Comparison of ENCODE assay signal across 10 cellular contexts in the genomic region with DNA sequence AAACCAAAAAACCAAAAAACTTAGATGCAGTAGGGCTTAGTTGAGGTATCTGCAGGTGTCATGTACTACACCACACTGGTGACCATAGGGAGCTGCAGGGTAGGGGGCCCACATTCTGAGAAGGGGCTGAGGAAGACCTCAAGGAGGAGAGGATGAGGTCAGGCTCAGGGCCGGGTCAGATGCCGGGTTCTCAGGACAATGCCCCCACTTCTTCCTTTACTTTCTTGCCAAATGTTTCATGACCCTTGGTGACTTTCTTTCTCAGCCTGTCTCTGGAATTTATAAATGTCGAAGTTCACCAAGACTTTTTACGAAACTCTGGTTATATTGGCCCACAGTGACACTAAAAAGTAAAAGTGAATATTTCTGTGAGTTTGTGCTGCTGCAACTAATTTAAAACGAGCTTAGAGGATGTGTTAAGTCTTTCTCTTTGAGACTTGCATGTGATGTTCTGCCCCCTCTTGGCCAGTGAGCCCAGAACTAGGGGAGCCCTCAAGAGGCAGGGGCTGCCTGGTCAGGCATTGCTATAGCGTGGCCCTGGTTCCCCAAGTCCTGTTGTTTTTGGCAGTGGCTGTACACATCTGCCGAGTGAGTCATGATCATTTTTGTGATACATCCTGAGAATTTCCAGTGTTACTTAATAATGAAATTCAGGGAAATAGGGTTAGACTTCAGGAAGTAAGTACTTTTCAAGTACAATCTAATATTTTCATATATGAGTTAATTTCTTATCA. TPM values are rescaled to one million over a fixed set of nuclear protein-coding genes. Genes with fewer than 3 reads are reported as not detected.
DNase-seq lines count a peak whose midpoint lies in the region; ATAC-seq, FAIRE-seq and TF ChIP-seq lines count a peak whose summit lies in the region.
"Had no signal": no experiment of that assay in that cellular context is flagged by ENCODE, and none has a peak within 500 bp of the region (broad histone marks: within the 10 kb centered on the region; RNA-seq: fewer than 3 reads in every experiment).

No MANE protein-coding gene starts in this region.

- H4K20me1 ChIP-seq in mammary epithelial cell (ENCODE audit: insufficient read depth, low read length) = no peaks in the 10 kb centered on the region

- in situ Hi-C loops in mammary epithelial cell (cut with MboI; ENCODE audit: low sequenced_read_pairs in 2 of 2) = loop anchor here (25.0 kb wide), 2 partner anchors 317 to 567 kb away; no protein-coding TSS in a partner anchor

- no peak overlapping the region for H3K4me3 Mint-ChIP-seq in CD4-positive, alpha-beta memory T cell

- H3K9me3 ChIP-seq in mammary epithelial cell (replicated peaks; ENCODE audit: insufficient read depth, low read length) (no peaks in the 10 kb centered on the region), kidney (ENCODE audit: control insufficient read depth in 1 of 2, low read length in 2 of 2) (no peaks in the 10 kb centered on the region), thyroid gland (no peaks in the 10 kb centered on the region)
- no peaks in the 10 kb centered on the region for H3K9me3 ChIP-seq in CD4-positive, alpha-beta memory T cell (ENCODE audit: control insufficient read depth in 1 of 2, low read length in 2 of 2)

- no peak overlapping the region for H3K9ac ChIP-seq in mammary epithelial cell (ENCODE audit: insufficient read depth, low read length)
- H3K9ac ChIP-seq in kidney (ENCODE audit: low read length in 2 of 2) = no peak overlapping the region

- H3K4me1 ChIP-seq in mammary epithelial cell (ENCODE audit: insufficient read depth, low read length) (peaks cover 25% of the 10 kb centered on the region), kidney (ENCODE audit: control insufficient read depth in 1 of 2, insufficient read depth in 1 of 2, low read depth in 1 of 2, low read length in 2 of 2) (peaks cover 15 to 17% of the 10 kb centered on the region in 2 donors), thyroid gland (peaks cover 0 to 13% of the 10 kb centered on the region in 2 donors)
- H3K4me1 ChIP-seq in CD4-positive, alpha-beta memory T cell (ENCODE audit: insufficient read depth, low read length) = no peaks in the 10 kb centered on the region

- WGBS in mammary epithelial cell (ENCODE audit: low coverage, missing lambda C conversion rate) = 68% methylated on average over 7 of the region's 7 CpGs
- 60 to 71% methylated on average over 7 of the region's 7 CpGs for WGBS in thyroid gland, 2 donors

- dilution Hi-C loops in mammary epithelial cell (cut with HindIII; ENCODE audit: low sequenced_read_pairs) = loop anchor here (25.0 kb wide), 1 partner anchor 567 kb away; no protein-coding TSS in a partner anchor

- H3K36me3 Mint-ChIP-seq in CD4-positive, alpha-beta memory T cell = peaks cover 0 to 21% of the 10 kb centered on the region in 2 donors

- no peak for TF ChIP-seq POLR2A in thyroid gland (IDR thresholded peaks at IDR 0.05)

- POLR2A ChIA-PET in CD4-positive, alpha-beta memory T cell (lab: Charles Lee; ENCODE audit: partially characterized antibody) = no interaction called here

- CTCF ChIA-PET in mammary epithelial cell (lab: Charles Lee; ENCODE audit: low non-redundant PET) = no interaction called here
- CTCF ChIA-PET in CD4-positive, alpha-beta memory T cell (lab: Charles Lee; ENCODE audit: partially characterized antibody) = interaction anchor here (1.4 kb wide), 1 partner anchor 17 kb away, joined by 7 read pairs; no protein-coding TSS in a partner anchor

- H2AFZ ChIP-seq in mammary epithelial cell (ENCODE audit: low read depth, low read length) = no peak overlapping the region

- no TSS peak for BruUV-seq in mammary epithelial cell (replicated peaks; lab: Mats Ljungman, UMichigan)

- H3K27ac ChIP-seq in mammary epithelial cell (ENCODE audit: insufficient read depth, low read depth, low read length) = peak overlapping the region; percentile 88
- peak overlapping the region; percentile 77 to 87 for H3K27ac ChIP-seq in kidney (ENCODE audit: low read depth in 2 of 2, low read length in 2 of 2)
- peak overlapping the region in 2 of 3 donors; percentile 8 to 25 for H3K27ac ChIP-seq in thyroid gland
- H3K27ac ChIP-seq in CD4-positive, alpha-beta memory T cell (ENCODE audit: low read depth, low read length) = no peak overlapping the region

- H3K79me2 ChIP-seq in mammary epithelial cell (ENCODE audit: insufficient read depth, low read length) = peaks cover 63% of the 10 kb centered on the region

- no peaks in the 10 kb centered on the region for H3K27me3 Mint-ChIP-seq in CD4-positive, alpha-beta memory T cell

- H3K36me3 ChIP-seq in mammary epithelial cell (ENCODE audit: insufficient read depth, low read length) (no peaks in the 10 kb centered on the region), kidney (ENCODE audit: control insufficient read depth in 1 of 2, insufficient read depth in 2 of 2, low read length in 2 of 2) (no peaks in the 10 kb centered on the region), thyroid gland (no peaks in the 10 kb centered on the region)
- no peaks in the 10 kb centered on the region for H3K36me3 ChIP-seq in CD4-positive, alpha-beta memory T cell (ENCODE audit: insufficient read depth, low read length)

- peak in 1 of 2 donors; percentile 13 for TF ChIP-seq CTCF in mammary epithelial cell (conservative IDR thresholded peaks at IDR 0.05 in 1 of 2, IDR thresholded peaks at IDR 0.05 in 1 of 2; ENCODE audit: extremely low read depth in 1 of 2, insufficient read depth in 1 of 2, low read depth in 1 of 2, low read length in 2 of 2)
- TF ChIP-seq CTCF in kidney (IDR thresholded peaks at IDR 0.05; ENCODE audit: borderline replicate concordance, extremely low read depth, insufficient read depth) = no peak
- no peak for TF ChIP-seq CTCF in thyroid gland (IDR thresholded peaks at IDR 0.05)

- H3K27me3 ChIP-seq in mammary epithelial cell (ENCODE audit: insufficient read depth, low read length) = no peaks in the 10 kb centered on the region
- no peaks in the 10 kb centered on the region for H3K27me3 ChIP-seq in thyroid gland
- no peaks in the 10 kb centered on the region for H3K27me3 ChIP-seq in CD4-positive, alpha-beta memory T cell (ENCODE audit: insufficient read depth, low read length)

- no peaks in the 10 kb centered on the region for H3K4me1 Mint-ChIP-seq in CD4-positive, alpha-beta memory T cell

- intact Hi-C loops in mammary epithelial cell (cut with micrococcal nuclease) (no loop called here), kidney (cut with DNase I) (no loop called here), thyroid gland (cut with DNase I) (no loop called here)
- intact Hi-C loops in CD4-positive, alpha-beta memory T cell (cut with micrococcal nuclease) = no loop called here

- FAIRE-seq in kidney (lab: Jason Lieb, UNC) = no peak

- ATAC-seq in GM21723 (IDR thresholded peaks at IDR 0.05; ENCODE audit: unreplicated experiment) = no peak

- no peak overlapping the region for H3K27ac Mint-ChIP-seq in CD4-positive, alpha-beta memory T cell
- H3K27ac Mint-ChIP-seq: activated T-helper 2 cell treated with anti-CD3 and anti-CD28 coated beads, Interferon-gamma antibody, Interleukin-2, Interleukin-4, amounts not matched to agents 10 μg/mL and 5 μg/mL and 100 μg/mL, durations not matched to agents 14 hours and 24 hours and 36 hours had no signal

- H3K9me3 Mint-ChIP-seq in CD4-positive, alpha-beta memory T cell = no peaks in the 10 kb centered on the region
- H3K9me3 Mint-ChIP-seq: activated T-helper 2 cell treated with anti-CD3 and anti-CD28 coated beads, Interferon-gamma antibody, Interleukin-2, Interleukin-4, amounts not matched to agents 10 μg/mL and 5 μg/mL and 100 μg/mL, durations not matched to agents 14 hours and 24 hours and 36 hours had no signal

- no peak overlapping the region for H3K4me3 ChIP-seq in mammary epithelial cell (replicated peaks in 1 of 3; ENCODE audit: insufficient read depth in 1 of 3, low read depth in 2 of 3, low read length in 3 of 3)
- H3K4me3 ChIP-seq in kidney (ENCODE audit: low read length in 2 of 2) = no peak overlapping the region
- no peak overlapping the region for H3K4me3 ChIP-seq in thyroid gland (replicated peaks in 1 of 3)
- H3K4me3 ChIP-seq in CD4-positive, alpha-beta memory T cell (ENCODE audit: low read length in 2 of 2) = no peak overlapping the region

- peak overlapping the region; percentile 48 for H3K4me2 ChIP-seq in mammary epithelial cell (ENCODE audit: insufficient read depth, low read depth, low read length)

- peak; percentile 40 for DNase-seq in HPDE6-E6E7 (ENCODE audit: extremely low spot score)
- DNase-seq in mammary epithelial cell = peak; percentile 88
- DNase-seq in kidney = peak; percentile 81
- DNase-seq in thyroid gland = peak; percentile 15 to 23
- DNase-seq in retina = no peak
- no peak for DNase-seq in activated CD4-positive, alpha-beta T cell treated with anti-CD3 and anti-CD28 coated beads for 1 hour
- no peak for DNase-seq in CD4-positive, alpha-beta memory T cell
- DNase-seq: MV-4-11 had no signal

RNA-seq across cellular contexts. Expression of a gene that starts 11.2 kb away (rescaled TPM):
- total RNA-seq in mammary epithelial cell (10 to 100 TPM; 43.1 to 44.2 TPM), kidney (36.8 TPM), thyroid gland (10 to 100 TPM; 44.6 to 57.6 (median 45.3) TPM)
- polyA plus RNA-seq in mammary epithelial cell (45.1 TPM), kidney (ENCODE audit: insufficient read depth, low read depth, low replicate concordance) (70.5 TPM)
- 46.1 TPM for polyA minus RNA-seq in mammary epithelial cell
- 1 to 10 TPM; 7.9 to 9.1 TPM for total RNA-seq in CD4-positive, alpha-beta memory T cell
- 10 to 100 TPM in 1 of 2 donors, 1 to 10 TPM in 1; 9.2 to 11.9 TPM for polyA plus RNA-seq in CD4-positive, alpha-beta memory T cell

Comparison
In these comparisons a context has a peak if more than half of its experiments do, and no peak if none do; other contexts are left out.
1. DNase-seq: peak in HPDE6-E6E7 (single experiment), mammary epithelial cell (single experiment), kidney (single experiment) and thyroid gland (2 of 2); none in retina (single experiment), activated CD4-positive, alpha-beta T cell treated with anti-CD3 and anti-CD28 coated beads for 1 hour (single experiment) and CD4-positive, alpha-beta memory T cell (0 of 5).